8 cellular contexts compared by ENCODE assay signal in the genomic region with DNA sequence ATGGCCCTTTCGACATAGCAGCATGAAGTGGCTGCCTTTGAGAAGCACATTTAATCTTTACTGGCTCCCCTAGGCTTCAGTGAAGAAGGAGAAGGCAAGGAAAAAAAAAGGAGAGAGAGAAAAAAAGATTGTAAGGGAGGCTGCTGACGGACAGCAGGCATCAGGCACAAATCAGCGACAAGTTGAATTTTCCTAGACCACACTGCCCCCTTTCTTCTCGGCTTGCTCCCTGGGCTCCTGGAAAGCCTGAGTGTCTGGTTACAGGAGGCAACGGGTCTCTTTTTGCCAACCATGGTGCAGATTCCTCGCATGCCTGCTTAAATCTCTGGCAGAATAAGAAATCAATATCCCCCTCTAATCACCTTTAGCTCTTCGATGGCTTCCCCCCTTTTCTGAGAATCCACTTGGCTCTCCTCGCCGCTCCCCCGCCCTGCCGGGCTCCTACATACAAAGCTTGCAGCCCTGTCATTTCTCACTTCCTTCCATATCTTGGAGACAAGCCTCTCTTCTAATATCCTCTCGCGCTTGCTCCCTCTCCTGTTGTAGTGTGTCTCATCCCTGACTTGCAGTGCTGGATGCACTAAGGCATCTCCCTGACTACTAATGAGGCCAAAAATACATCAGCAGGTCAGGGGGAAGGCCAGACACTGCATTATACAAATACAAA. TPM values are rescaled to one million over a fixed set of nuclear protein-coding genes. Genes with fewer than 3 reads are reported as not detected.
DNase-seq lines count a peak whose midpoint lies in the region; ATAC-seq and FAIRE-seq lines count a peak whose summit lies in the region.

No MANE protein-coding gene starts in this region.

- H3K23ac ChIP-seq in trophoblast cell (ENCODE audit: low read length): no peak overlapping the region

- H3K9ac ChIP-seq in adipocyte (ENCODE audit: low read length) (peak overlapping the region; percentile 99), trophoblast cell (ENCODE audit: low read length) (peak overlapping the region; percentile 24)

- H3K79me1 ChIP-seq in trophoblast cell (ENCODE audit: low read length): peaks cover 7% of the 10 kb centered on the region

- ATAC-seq in left cardiac atrium (peak; percentile 77 to 90), HG03108 (IDR thresholded peaks at IDR 0.05; ENCODE audit: unreplicated experiment) (no peak), HG03196 (IDR thresholded peaks at IDR 0.05; ENCODE audit: unreplicated experiment) (no peak)

- peak overlapping the region; percentile 31 for H2BK12ac ChIP-seq in trophoblast cell (ENCODE audit: low read length)

- no peaks in the 10 kb centered on the region for H3K9me3 ChIP-seq in adipocyte (ENCODE audit: control insufficient read depth, low read length)
- H3K9me3 ChIP-seq in trophoblast cell (ENCODE audit: insufficient read depth, low read depth, low read length): no peaks in the 10 kb centered on the region

- H3K79me2 ChIP-seq in trophoblast cell (ENCODE audit: control insufficient read depth, insufficient read depth, low read length, poor library complexity): no peaks in the 10 kb centered on the region

- intact Hi-C loops in left cardiac atrium (cut with DNase I): loop anchor here (2.0 to 10.0 kb wide), 5 partner anchors 103 to 445 kb away; no protein-coding TSS in a partner anchor

- no peak overlapping the region for H3K4ac ChIP-seq in trophoblast cell (ENCODE audit: low read depth, low read length)

- H3K36me3 ChIP-seq in adipocyte (ENCODE audit: control insufficient read depth, insufficient read depth, low read length, severe bottlenecking): peaks cover under 1% of the 10 kb centered on the region
- H3K36me3 ChIP-seq in trophoblast cell (ENCODE audit: control insufficient read depth in 1 of 2, insufficient read depth in 2 of 2, low read length in 2 of 2): no peaks in the 10 kb centered on the region

- H4K8ac ChIP-seq in trophoblast cell (ENCODE audit: low read depth, low read length): peak overlapping the region; percentile 35

- H4K91ac ChIP-seq in trophoblast cell (ENCODE audit: low read depth, low read length): no peak overlapping the region

- peak overlapping the region; percentile 50 for H3K27ac ChIP-seq in trophoblast cell (ENCODE audit: low read depth, low read length)

- no peak overlapping the region for H2BK5ac ChIP-seq in trophoblast cell (ENCODE audit: low read depth, low read length, poor library complexity)

- peak overlapping the region; percentile 36 for H3K14ac ChIP-seq in trophoblast cell (ENCODE audit: low read length)

- H3K4me1 ChIP-seq in adipocyte (ENCODE audit: control insufficient read depth, insufficient read depth, low read length) (peaks cover 44% of the 10 kb centered on the region), trophoblast cell (ENCODE audit: control insufficient read depth in 1 of 2, insufficient read depth in 2 of 2, low read length in 2 of 2) (peaks cover 5% of the 10 kb centered on the region in 2 experiments)

- no CpG with 5 or more reads among the region's 13 CpGs for WGBS in trophoblast cell (ENCODE audit: extremely low coverage, insufficient coverage, insufficient read length)

- H3K18ac ChIP-seq in trophoblast cell (ENCODE audit: low read length): no peak overlapping the region

- no peak overlapping the region for H2BK120ac ChIP-seq in trophoblast cell (ENCODE audit: insufficient read depth, low read length, poor library complexity)

- H3K4me3 ChIP-seq in adipocyte (ENCODE audit: low read length) (peak overlapping the region; percentile 97), trophoblast cell (ENCODE audit: low read depth, low read length) (no peak overlapping the region)

- no peak overlapping the region for H2AK5ac ChIP-seq in trophoblast cell (ENCODE audit: low read length)

- no peak overlapping the region for H4K12ac ChIP-seq in trophoblast cell (ENCODE audit: low read depth, low read length)

- H3K4me2 ChIP-seq in trophoblast cell (ENCODE audit: low read length): peak overlapping the region; percentile 70

- FAIRE-seq in HTR-8/SVneo (lab: Jason Lieb, UNC): peak; percentile 90

- H3K27me3 ChIP-seq in adipocyte (replicated peaks; ENCODE audit: control insufficient read depth, insufficient read depth, low read length) (no peaks in the 10 kb centered on the region), trophoblast cell (ENCODE audit: insufficient read depth, low read length) (no peaks in the 10 kb centered on the region)

- peak overlapping the region; percentile 49 for H2AFZ ChIP-seq in trophoblast cell (ENCODE audit: insufficient read depth, low read length, poor library complexity)

- DNase-seq in HTR-8/SVneo (ENCODE audit: insufficient read length, low spot score) (peak; percentile 67), adipocyte (ENCODE audit: low read depth) (peak; percentile 95), left cardiac atrium (peak; percentile 61), trophoblast cell (no peak), NCI-H1694 (lab: John Stamatoyannopoulos, UW) (no peak), LoVo (ENCODE audit: low spot score) (no peak)

RNA-seq across cellular contexts. Expression of a gene that starts 14.3 kb away (rescaled TPM):
- under 1 TPM; 0.35 to 0.68 TPM for total RNA-seq in left cardiac atrium
- polyA plus RNA-seq in trophoblast cell (2013): not detected in 2 replicates

Comparison
In these comparisons a context has a peak if more than half of its experiments do, and no peak if none do; other contexts are left out.
1. DNase-seq: peak in HTR-8/SVneo (single experiment), adipocyte (single experiment) and left cardiac atrium (single experiment); none in trophoblast cell (0 of 2), NCI-H1694 (single experiment) and LoVo (single experiment).
2. ATAC-seq: peak in left cardiac atrium (2 of 2); none in HG03108 (single experiment) and HG03196 (single experiment).